In the genomic region with DNA sequence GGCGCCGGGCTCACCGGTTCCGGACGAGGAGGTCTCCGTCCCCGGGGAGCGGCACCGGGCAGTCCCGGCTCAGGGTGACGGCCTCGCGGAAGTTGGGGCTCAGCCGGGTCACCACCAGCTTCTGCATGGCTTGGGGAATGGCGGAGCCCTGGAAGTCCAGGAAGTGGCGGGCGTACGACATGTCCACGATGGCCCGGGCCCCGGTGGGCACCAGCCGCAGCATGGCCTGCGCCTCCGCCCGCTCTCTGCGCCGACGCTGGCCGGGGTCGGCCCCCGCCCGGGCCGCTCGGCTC, we compare ENCODE assay signal across 8 cellular contexts. TPM values are rescaled to one million over a fixed set of nuclear protein-coding genes. Genes with fewer than 3 reads are reported as not detected.
A peak's percentile ranks its signal among the peaks of the same experiment; 100 is the strongest.
DNase-seq lines count a peak whose midpoint lies in the region; ATAC-seq, FAIRE-seq and TF ChIP-seq lines count a peak whose summit lies in the region.

No MANE protein-coding gene starts in this region.

- H3K36me3 ChIP-seq in esophagus muscularis mucosa = no peaks in the 10 kb centered on the region

- H3K9me3 ChIP-seq in esophagus muscularis mucosa = no peaks in the 10 kb centered on the region

- TF ChIP-seq POLR2A in esophagus muscularis mucosa (IDR thresholded peaks at IDR 0.05; ENCODE audit: low read depth) = no peak

- H3K27ac ChIP-seq in RWPE1 (peak overlapping the region; percentile 100), esophagus muscularis mucosa (replicated peaks in 1 of 4) (peak overlapping the region; percentile 97 to 100 (median 98))

- H3K4me1 ChIP-seq in esophagus muscularis mucosa = peaks cover 49 to 67% (median 63%) of the 10 kb centered on the region in 4 donors

- peak; percentile 11 for ATAC-seq in GM18511 (IDR thresholded peaks at IDR 0.05; ENCODE audit: unreplicated experiment)

- DNase-seq in HFF-Myc (ENCODE audit: extremely low read depth, low read depth) (no peak), RWPE1 (ENCODE audit: low spot score) (no peak), esophagus muscularis mucosa (ENCODE audit: extremely low spot score) (peak; percentile 91), retinal pigment epithelial cell (ENCODE audit: low read depth) (no peak), GM19239 (ENCODE audit: insufficient read length, low spot score) (no peak), NCI-H2081 treated with DMSO at 0.1 percent for 48 hours (lab: John Stamatoyannopoulos, UW) (no peak), NCI-H526 (lab: John Stamatoyannopoulos, UW) (no peak)

- CTCF ChIA-PET in RWPE1 (lab: Yijun Ruan, JAX) = no interaction called here

- intact Hi-C loops in esophagus muscularis mucosa (cut with DNase I) = loop anchor here (10.0 kb wide), 1 partner anchor 266 kb away; no protein-coding TSS in a partner anchor

- WGBS in esophagus muscularis mucosa = no CpG with 5 or more reads among the region's 34 CpGs

- POLR2A ChIA-PET in RWPE1 (lab: Yijun Ruan, JAX; ENCODE audit: low non-redundant PET) = interaction anchor here (0.6 kb wide), 2 partner anchors 36 to 519 kb away, joined by 5 read pairs; no protein-coding TSS in a partner anchor

- FAIRE-seq in GM19239 (lab: Jason Lieb, UNC) = no peak

- no peak for TF ChIP-seq CTCF in HFF-Myc (IDR thresholded peaks at IDR 0.05; ENCODE audit: low read depth, low read length, missing control alignments)
- no peak for TF ChIP-seq CTCF in RWPE1 (conservative IDR thresholded peaks at IDR 0.05; ENCODE audit: low read depth)
- no peak for TF ChIP-seq CTCF in esophagus muscularis mucosa (IDR thresholded peaks at IDR 0.05)
- TF ChIP-seq CTCF in retinal pigment epithelial cell (conservative IDR thresholded peaks at IDR 0.05; ENCODE audit: low read depth, low read length) = no peak

- no peaks in the 10 kb centered on the region for H3K27me3 ChIP-seq in esophagus muscularis mucosa

- H3K4me3 ChIP-seq in HFF-Myc (replicated peaks; ENCODE audit: low read depth, low read length) (peak overlapping the region; percentile 96), esophagus muscularis mucosa (peak overlapping the region; percentile 96 to 99 (median 97)), retinal pigment epithelial cell (ENCODE audit: low read length) (peak overlapping the region; percentile 63)

- no peak for TF ChIP-seq EP300 in esophagus muscularis mucosa (IDR thresholded peaks at IDR 0.05)

RNA-seq across cellular contexts. Expression of a gene that starts 0.2 kb away (rescaled TPM):
- total RNA-seq in esophagus muscularis mucosa = 10 to 100 TPM in 3 of 4 donors, 1 to 10 TPM in 1; 9.6 to 27.5 (median 20.1) TPM

RNA-seq across cellular contexts. Expression of a gene that starts 1.8 kb away (rescaled TPM):
- total RNA-seq in esophagus muscularis mucosa = 10 to 100 TPM; 17.9 to 41.7 (median 32.2) TPM
